21 cellular contexts compared by ENCODE assay signal in genomic region chr1:243716901-243717300, GRCh38.
DNase-seq lines count a peak whose midpoint lies in the region; ATAC-seq lines count a peak whose summit lies in the region.
"Had no signal": no experiment of that assay in that cellular context is flagged by ENCODE, and none has a peak within 500 bp of the region (broad histone marks: within the 10 kb centered on the region; RNA-seq: fewer than 3 reads in every experiment).

No MANE protein-coding gene starts in this region.

- H3K9me3 Mint-ChIP-seq in activated T-helper 17 cell treated with anti-CD3 and anti-CD28 coated beads, Interleukin-2, amount 50 U/mL, for 72 hours = no peaks in the 10 kb centered on the region
- no peaks in the 10 kb centered on the region for H3K9me3 Mint-ChIP-seq in immature natural killer cell
- no peaks in the 10 kb centered on the region for H3K9me3 Mint-ChIP-seq in activated naive CD8-positive, alpha-beta T cell treated with anti-CD3 and anti-CD28 coated beads, Interleukin-2, amount 50 U/mL, for 24 hours
- H3K9me3 Mint-ChIP-seq: activated B cell treated with CpG ODN at 0.5 μM for 24 hours; effector memory CD8-positive, alpha-beta T cell had no signal

- H3K36me3 Mint-ChIP-seq in activated T-helper 17 cell treated with anti-CD3 and anti-CD28 coated beads, Interleukin-2, amount 50 U/mL, for 72 hours (ENCODE audit: low read depth) = peaks cover 6% of the 10 kb centered on the region
- peaks cover 0 to 3% (median 0%) of the 10 kb centered on the region in 3 donors for H3K36me3 Mint-ChIP-seq in immature natural killer cell
- H3K36me3 Mint-ChIP-seq in activated naive CD8-positive, alpha-beta T cell treated with anti-CD3 and anti-CD28 coated beads, Interleukin-2, amount 50 U/mL, for 24 hours (ENCODE audit: low read depth) = peaks cover 4% of the 10 kb centered on the region

- DNase-seq in ELR (ENCODE audit: low read depth) (peak; percentile 61), HS-5 (ENCODE audit: low read depth) (peak; percentile 33), immature natural killer cell (no peak), GOT3 (lab: John Stamatoyannopoulos, UW) (no peak), COLO829 (ENCODE audit: low spot score) (no peak)
- DNase-seq in activated naive CD8-positive, alpha-beta T cell treated with anti-CD3 and anti-CD28 coated beads, Interleukin-2, amount 50 U/mL, for 24 hours = no peak
- DNase-seq: activated B cell treated with CpG ODN at 0.5 μM for 24 hours; activated CD4-positive, alpha-beta T cell treated with anti-CD3 and anti-CD28 coated beads, Interleukin-2, amount 50 U/mL, for 48 hours; activated CD8-positive, alpha-beta memory T cell treated with anti-CD3 and anti-CD28 coated beads, Interleukin-2, amount 50 U/mL, for 4 hours; effector memory CD8-positive, alpha-beta T cell; gastrocnemius medialis; NCI-H2029 treated with DMSO at 0.1 percent for 48 hours; NCI-H2227 treated with DMSO at 0.1 percent for 48 hours; NCI-H774; nucleus accumbens; stimulated activated CD8-positive, alpha-beta memory T cell treated with anti-CD3 and anti-CD28 coated beads, Interleukin-4, amount 100 ng/mL, for 48 hours; T-helper 9 cell; transverse colon had no signal

- no peak overlapping the region for H3K4me3 Mint-ChIP-seq in activated T-helper 17 cell treated with anti-CD3 and anti-CD28 coated beads, Interleukin-2, amount 50 U/mL, for 72 hours
- no peak overlapping the region for H3K4me3 Mint-ChIP-seq in immature natural killer cell
- no peak overlapping the region for H3K4me3 Mint-ChIP-seq in activated naive CD8-positive, alpha-beta T cell treated with anti-CD3 and anti-CD28 coated beads, Interleukin-2, amount 50 U/mL, for 24 hours
- H3K4me3 Mint-ChIP-seq: activated B cell treated with CpG ODN at 0.5 μM for 24 hours; activated naive CD8-positive, alpha-beta T cell; effector memory CD8-positive, alpha-beta T cell had no signal

- peak overlapping the region; percentile 65 for H3K27ac Mint-ChIP-seq in activated T-helper 17 cell treated with anti-CD3 and anti-CD28 coated beads, Interleukin-2, amount 50 U/mL, for 72 hours
- H3K27ac Mint-ChIP-seq in immature natural killer cell = peak overlapping the region in 5 of 6 donors; percentile 2 to 51 (median 40)
- H3K27ac Mint-ChIP-seq in activated naive CD8-positive, alpha-beta T cell treated with anti-CD3 and anti-CD28 coated beads, Interleukin-2, amount 50 U/mL, for 24 hours = no peak overlapping the region
- H3K27ac Mint-ChIP-seq: activated B cell treated with CpG ODN at 0.5 μM for 24 hours; activated naive CD8-positive, alpha-beta T cell; effector memory CD8-positive, alpha-beta T cell had no signal

- no peaks in the 10 kb centered on the region for H3K27me3 Mint-ChIP-seq in activated T-helper 17 cell treated with anti-CD3 and anti-CD28 coated beads, Interleukin-2, amount 50 U/mL, for 72 hours
- peaks cover 0 to 6% (median 6%) of the 10 kb centered on the region in 3 donors for H3K27me3 Mint-ChIP-seq in immature natural killer cell (ENCODE audit: low read depth in 3 of 3)
- no peaks in the 10 kb centered on the region for H3K27me3 Mint-ChIP-seq in activated naive CD8-positive, alpha-beta T cell treated with anti-CD3 and anti-CD28 coated beads, Interleukin-2, amount 50 U/mL, for 24 hours
- H3K27me3 Mint-ChIP-seq: activated B cell treated with CpG ODN at 0.5 μM for 24 hours; activated naive CD8-positive, alpha-beta T cell; effector memory CD8-positive, alpha-beta T cell had no signal

- no peak for ATAC-seq in activated T-helper 17 cell treated with anti-CD3 and anti-CD28 coated beads, Interleukin-2, amount 50 U/mL, for 72 hours (replicated peaks)
- no peak for ATAC-seq in HG02840 (IDR thresholded peaks at IDR 0.05; ENCODE audit: low FRiP score, unreplicated experiment)
- ATAC-seq in activated naive CD8-positive, alpha-beta T cell treated with anti-CD3 and anti-CD28 coated beads, Interleukin-2, amount 50 U/mL, for 24 hours = no peak
- ATAC-seq: effector memory CD8-positive, alpha-beta T cell; gastrocnemius medialis had no signal

- peaks cover 24% of the 10 kb centered on the region for H3K4me1 Mint-ChIP-seq in activated T-helper 17 cell treated with anti-CD3 and anti-CD28 coated beads, Interleukin-2, amount 50 U/mL, for 72 hours
- H3K4me1 Mint-ChIP-seq in immature natural killer cell = peaks cover 37 to 54% of the 10 kb centered on the region in 2 donors
- peaks cover 20% of the 10 kb centered on the region for H3K4me1 Mint-ChIP-seq in activated naive CD8-positive, alpha-beta T cell treated with anti-CD3 and anti-CD28 coated beads, Interleukin-2, amount 50 U/mL, for 24 hours

Comparison
In these comparisons a context has a peak if more than half of its experiments do, and no peak if none do; other contexts are left out.
1. DNase-seq: peak in ELR (single experiment) and HS-5 (single experiment); none in immature natural killer cell (0 of 3), activated naive CD8-positive, alpha-beta T cell treated with anti-CD3 and anti-CD28 coated beads, Interleukin-2, amount 50 U/mL, for 24 hours (single experiment), GOT3 (single experiment) and COLO829 (single experiment).